ENCODE assay signal across 1 cellular context in genomic region chr22:35306350-35306967, GRCh38.
TF ChIP-seq lines count a peak whose summit lies in the region.

No MANE protein-coding gene starts in this region.

TF ChIP-seq in GM23338, 12 proteins besides CTCF, POLR2A, EP300 and RAD21 (continued from another document):
- TF ChIP-seq ZNF462 (CRISPR knock-in tag; IDR thresholded peaks at IDR 0.05) (no peak), ZNF331 (CRISPR knock-in tag; IDR thresholded peaks at IDR 0.05; ENCODE audit: low read depth) (no peak), CREB1 (CRISPR knock-in tag; IDR thresholded peaks at IDR 0.05; ENCODE audit: low read depth) (no peak), ZNF114 (CRISPR knock-in tag; IDR thresholded peaks at IDR 0.05) (no peak), EZH2phosphoT487 (IDR thresholded peaks at IDR 0.05; ENCODE audit: unreplicated experiment) (no peak), ETS1 (IDR thresholded peaks at IDR 0.05) (no peak), STAT1 (IDR thresholded peaks at IDR 0.05; ENCODE audit: unreplicated experiment) (no peak)
TF ChIP-seq in GM23338: peak in this region for 0.
